Comparison of ENCODE assay signal across 2 cellular contexts in the genomic region with DNA sequence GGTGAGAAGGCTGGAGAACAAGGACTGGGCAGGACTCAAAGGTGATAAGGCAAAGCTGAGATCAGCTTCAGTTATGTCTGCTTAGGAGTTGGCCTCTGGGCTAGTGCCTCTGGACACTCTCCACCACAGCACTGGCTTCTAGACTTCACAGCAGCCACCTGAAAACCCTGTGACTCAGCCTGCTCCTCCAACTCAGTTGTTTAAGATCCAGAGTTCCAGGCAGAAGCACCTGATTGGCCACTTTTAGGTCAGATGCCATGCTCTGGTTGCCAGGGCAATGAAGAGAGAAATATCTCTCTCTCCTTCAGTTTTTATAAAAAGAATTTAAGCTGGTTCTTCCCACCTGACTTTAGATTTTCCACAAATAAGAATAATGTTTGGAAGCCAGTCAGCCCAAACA.
TF ChIP-seq lines count a peak whose summit lies in the region.

No MANE protein-coding gene starts in this region.

TF ChIP-seq in HCT116, 20 proteins besides CTCF, POLR2A, EP300 and RAD21 (continued from another document):
- TF ChIP-seq, protein P1, sequence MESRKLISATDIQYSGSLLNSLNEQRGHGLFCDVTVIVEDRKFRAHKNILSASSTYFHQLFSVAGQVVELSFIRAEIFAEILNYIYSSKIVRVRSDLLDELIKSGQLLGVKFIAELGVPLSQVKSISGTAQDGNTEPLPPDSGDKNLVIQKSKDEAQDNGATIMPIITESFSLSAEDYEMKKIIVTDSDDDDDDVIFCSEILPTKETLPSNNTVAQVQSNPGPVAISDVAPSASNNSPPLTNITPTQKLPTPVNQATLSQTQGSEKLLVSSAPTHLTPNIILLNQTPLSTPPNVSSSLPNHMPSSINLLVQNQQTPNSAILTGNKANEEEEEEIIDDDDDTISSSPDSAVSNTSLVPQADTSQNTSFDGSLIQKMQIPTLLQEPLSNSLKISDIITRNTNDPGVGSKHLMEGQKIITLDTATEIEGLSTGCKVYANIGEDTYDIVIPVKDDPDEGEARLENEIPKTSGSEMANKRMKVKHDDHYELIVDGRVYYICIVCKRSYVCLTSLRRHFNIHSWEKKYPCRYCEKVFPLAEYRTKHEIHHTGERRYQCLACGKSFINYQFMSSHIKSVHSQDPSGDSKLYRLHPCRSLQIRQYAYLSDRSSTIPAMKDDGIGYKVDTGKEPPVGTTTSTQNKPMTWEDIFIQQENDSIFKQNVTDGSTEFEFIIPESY (IDR thresholded peaks at IDR 0.05; ENCODE audit: extremely low read depth, insufficient replicate concordance, low read length) = no peak
- TF ChIP-seq ZFX (IDR thresholded peaks at IDR 0.05) (no peak), SIN3A (IDR thresholded peaks at IDR 0.05; ENCODE audit: low read depth) (no peak), EGR1 (IDR thresholded peaks at IDR 0.05; ENCODE audit: low read depth) (no peak)

TF ChIP-seq in H1, 55 proteins besides CTCF, POLR2A, EP300 and RAD21 (continued from another document):
- no peak for TF ChIP-seq SIX5 (IDR thresholded peaks at IDR 0.05; ENCODE audit: low read depth, low read length)
- TF ChIP-seq KDM1A (IDR thresholded peaks at IDR 0.05; ENCODE audit: borderline replicate concordance, low read length) = no peak
- TF ChIP-seq TCF12 (IDR thresholded peaks at IDR 0.05; ENCODE audit: low read depth, low read length) = no peak
- no peak for TF ChIP-seq CHD2 (IDR thresholded peaks at IDR 0.05; ENCODE audit: low read length)
- TF ChIP-seq BACH1 (IDR thresholded peaks at IDR 0.05; ENCODE audit: low read length) = no peak
- no peak for TF ChIP-seq CTBP2 (IDR thresholded peaks at IDR 0.05; ENCODE audit: borderline replicate concordance, insufficient read depth, insufficient read length, low read length)
- no peak for TF ChIP-seq KDM5A (IDR thresholded peaks at IDR 0.05; ENCODE audit: low read length)
- no peak for TF ChIP-seq BRCA1 (IDR thresholded peaks at IDR 0.05; ENCODE audit: low read depth, low read length)
- no peak for TF ChIP-seq SP4 (IDR thresholded peaks at IDR 0.05; ENCODE audit: low read length)
- no peak for TF ChIP-seq CBX8 (IDR thresholded peaks at IDR 0.05; ENCODE audit: borderline replicate concordance, low read depth, low read length)
- TF ChIP-seq TAF7 (optimal IDR thresholded peaks at IDR 0.05; ENCODE audit: borderline replicate concordance, low read depth, low read length) = no peak
